In genomic region chr22:50482107-50483074, GRCh38 we compare ENCODE assay signal across 9 cellular contexts. TPM values are rescaled to one million over a fixed set of nuclear protein-coding genes. Genes with fewer than 3 reads are reported as not detected.
A peak's percentile ranks its signal among the peaks of the same experiment; 100 is the strongest.
DNase-seq lines count a peak whose midpoint lies in the region; ATAC-seq and TF ChIP-seq lines count a peak whose summit lies in the region.
"Had no signal": no experiment of that assay in that cellular context is flagged by ENCODE, and none has a peak within 500 bp of the region (broad histone marks: within the 10 kb centered on the region; RNA-seq: fewer than 3 reads in every experiment).

No MANE protein-coding gene starts in this region.

- WGBS in GM23248 (ENCODE audit: low coverage in 1 of 2, low lambda C conversion rate in 2 of 2, missing lambda C conversion rate in 2 of 2), 2 experiments = 55 to 59% methylated on average over 33 to 34 of the region's 35 CpGs

- H3K9ac ChIP-seq in GM23248 = peak overlapping the region; percentile 83
- no peak overlapping the region for H3K9ac ChIP-seq in fibroblast of lung (ENCODE audit: insufficient read depth, low read length)

- no peak for TF ChIP-seq CTCF in RWPE2 (IDR thresholded peaks at IDR 0.05; ENCODE audit: poor library complexity, severe bottlenecking)
- no peak for TF ChIP-seq CTCF in fibroblast of lung (conservative IDR thresholded peaks at IDR 0.05 in 1 of 2, IDR thresholded peaks at IDR 0.05 in 1 of 2; ENCODE audit: low read depth in 1 of 2, low read length in 2 of 2)
- no peak for TF ChIP-seq CTCF in ascending aorta (IDR thresholded peaks at IDR 0.05)

- H3K79me2 ChIP-seq in GM23248 (ENCODE audit: insufficient read depth) (peaks cover 4% of the 10 kb centered on the region; the same call in 1 of the 2 replicates), fibroblast of lung (ENCODE audit: control insufficient read depth, insufficient read depth, low read length) (no peaks in the 10 kb centered on the region)

- H3K9me3 ChIP-seq in GM23248 (ENCODE audit: low read depth) (no peaks in the 10 kb centered on the region), RWPE2 (ENCODE audit: severe bottlenecking) (no peaks in the 10 kb centered on the region), fibroblast of lung (ENCODE audit: control insufficient read depth, insufficient read depth, low read depth, low read length) (no peaks in the 10 kb centered on the region), ascending aorta (no peaks in the 10 kb centered on the region)

- H3K4me3 ChIP-seq in GM23248 (peak overlapping the region; percentile 84), RWPE2 (ENCODE audit: severe bottlenecking) (peak overlapping the region; percentile 75), fibroblast of lung (replicated peaks in 1 of 4; ENCODE audit: control extremely low read depth in 1 of 4, insufficient read depth in 1 of 4, low read depth in 3 of 4, low read length in 4 of 4) (peak overlapping the region in 3 of 4 experiments; percentile 17 to 70 (median 60)), skeletal muscle cell (ENCODE audit: low read depth, low read length) (peak overlapping the region; percentile 65), ascending aorta (peak overlapping the region in 1 of 2 donors; percentile 58)

- no peaks in the 10 kb centered on the region for H3F3A ChIP-seq in GM23248 (ENCODE audit: insufficient read depth)

- H3K27me3 ChIP-seq in GM23248 (replicated peaks; ENCODE audit: insufficient read depth) (no peaks in the 10 kb centered on the region), RWPE2 (ENCODE audit: insufficient read depth, poor library complexity, severe bottlenecking) (peaks cover 6% of the 10 kb centered on the region), fibroblast of lung (ENCODE audit: control insufficient read depth, insufficient read depth, low read length) (peaks cover 32% of the 10 kb centered on the region), ascending aorta (peaks cover 20% of the 10 kb centered on the region)

- H2AFZ ChIP-seq in GM23248 (peak overlapping the region; percentile 72), fibroblast of lung (ENCODE audit: low read length) (no peak overlapping the region)

- ATAC-seq in RWPE2 (ENCODE audit: low read depth) (0 out of 3 replicates have a peak, but pooled peaks have one; percentile 2), HG02981 (IDR thresholded peaks at IDR 0.05; ENCODE audit: unreplicated experiment) (no peak), GM19467 (IDR thresholded peaks at IDR 0.05; ENCODE audit: unreplicated experiment) (no peak)

- H3K4me1 ChIP-seq in GM23248 (ENCODE audit: insufficient read depth) (0 out of 2 replicates have a peak, but pooled peaks cover 3% of the 10 kb centered on the region), RWPE2 (ENCODE audit: insufficient read depth, poor library complexity, severe bottlenecking) (peaks cover 3% of the 10 kb centered on the region), fibroblast of lung (ENCODE audit: control insufficient read depth, extremely low read depth, insufficient read depth, low read length) (no peaks in the 10 kb centered on the region), ascending aorta (peaks cover 0 to 3% of the 10 kb centered on the region in 2 donors)

- H3K36me3 ChIP-seq in GM23248 (ENCODE audit: low read depth) (no peaks in the 10 kb centered on the region), RWPE2 (ENCODE audit: low read depth) (no peaks in the 10 kb centered on the region), fibroblast of lung (ENCODE audit: control insufficient read depth, insufficient read depth, low read length) (no peaks in the 10 kb centered on the region), ascending aorta (no peaks in the 10 kb centered on the region)

- H4K20me1 ChIP-seq in GM23248 (ENCODE audit: insufficient read depth) = no peaks in the 10 kb centered on the region
- H4K20me1 ChIP-seq in fibroblast of lung (ENCODE audit: control insufficient read depth, extremely low read depth, insufficient read depth, low read length) = no peaks in the 10 kb centered on the region

- DNase-seq in GM23248 (no peak), RWPE2 (ENCODE audit: low spot score) (no peak), fibroblast of lung (ENCODE audit: low read depth in 2 of 2) (no peak), skeletal muscle cell (ENCODE audit: low read depth) (no peak), ascending aorta (ENCODE audit: low spot score in 2 of 2) (no peak), NCI-H1436 (lab: John Stamatoyannopoulos, UW) (no peak)
- DNase-seq: cerebellar nuclear complex had no signal

- intact Hi-C loops in ascending aorta (cut with DNase I) = no loop called here

- in situ Hi-C loops in GM23248 (cut with MboI) = no loop called here

- no peak overlapping the region for H3K27ac ChIP-seq in GM23248
- H3K27ac ChIP-seq in RWPE2 (ENCODE audit: poor library complexity, severe bottlenecking) = no peak overlapping the region
- no peak overlapping the region for H3K27ac ChIP-seq in fibroblast of lung (ENCODE audit: insufficient read depth, low read length)
- H3K27ac ChIP-seq in ascending aorta = no peak overlapping the region

- H3K4me2 ChIP-seq in GM23248 (ENCODE audit: unreplicated experiment) = peak overlapping the region; percentile 80
- peak overlapping the region; percentile 25 for H3K4me2 ChIP-seq in fibroblast of lung (ENCODE audit: extremely low read depth, insufficient read depth, low read length)

- no peaks in the 10 kb centered on the region for H3K9me2 ChIP-seq in GM23248 (ENCODE audit: insufficient read depth)

RNA-seq across cellular contexts. Expression of gene ADM2, which starts 1.0 kb away (rescaled TPM):
- total RNA-seq in GM23248 (2014; rRNA removed; shearing (Covaris generic)) = 11.4 and 15.2 TPM in 2 replicates
- 11.6 and 14.0 TPM in 2 replicates for polyA plus RNA-seq in GM23248 (2016; fragmentation: Nextera tagmentation; extraction: Ambion mirVana)
- 2.8 and 5.8 TPM in 2 replicates for total RNA-seq in fibroblast of lung
- polyA plus RNA-seq in fibroblast of lung = 0.67 and 0.73 TPM in 2 replicates
- 1.5 and 2.0 TPM in 2 replicates for polyA plus RNA-seq in fibroblast of lung (2012)
- polyA minus RNA-seq in fibroblast of lung (ENCODE audit: low replicate concordance) = 0.59 and 1.2 TPM in 2 replicates
- total RNA-seq in ascending aorta = not detected

RNA-seq across cellular contexts. Expression of gene MIOX, which starts 4.3 kb away (rescaled TPM):
- not detected in 2 replicates for total RNA-seq in GM23248 (2014; rRNA removed; shearing (Covaris generic))
- 0.16 TPM in 1 of 2 replicates, not detected in the other for polyA plus RNA-seq in GM23248 (2016; fragmentation: Nextera tagmentation; extraction: Ambion mirVana)
- total RNA-seq in fibroblast of lung = under 0.01 and 0.17 TPM in 2 replicates
- 0.06 TPM in 1 of 2 replicates, not detected in the other for polyA plus RNA-seq in fibroblast of lung
- polyA plus RNA-seq in fibroblast of lung (2012) = not detected in 2 replicates
- not detected in 2 replicates for polyA minus RNA-seq in fibroblast of lung (ENCODE audit: low replicate concordance)
- total RNA-seq in ascending aorta = not detected

RNA-seq across cellular contexts. Expression of gene SBF1, which starts 7.6 kb away (rescaled TPM):
- total RNA-seq in GM23248 (2014; rRNA removed; shearing (Covaris generic)) = 92.0 and 93.5 TPM in 2 replicates
- polyA plus RNA-seq in GM23248 (2016; fragmentation: Nextera tagmentation; extraction: Ambion mirVana) = 25.2 and 27.6 TPM in 2 replicates
- 69.1 and 75.8 TPM in 2 replicates for total RNA-seq in fibroblast of lung
- polyA plus RNA-seq in fibroblast of lung = 13.5 and 18.7 TPM in 2 replicates
- 33.2 and 49.9 TPM in 2 replicates for polyA plus RNA-seq in fibroblast of lung (2012)
- polyA minus RNA-seq in fibroblast of lung (ENCODE audit: low replicate concordance) = 118 and 132 TPM in 2 replicates
- total RNA-seq in ascending aorta = 98.8 TPM

RNA-seq across cellular contexts. Expression of gene LMF2, which starts 25.1 kb away (rescaled TPM):
- total RNA-seq in GM23248 (2014; rRNA removed; shearing (Covaris generic)) = 95.0 and 124 TPM in 2 replicates
- polyA plus RNA-seq in GM23248 (2016; fragmentation: Nextera tagmentation; extraction: Ambion mirVana) (101 and 106 TPM in 2 replicates), fibroblast of lung (25.2 and 25.8 TPM in 2 replicates)
- total RNA-seq in fibroblast of lung (25.9 and 37.8 TPM in 2 replicates), ascending aorta (119 TPM)
- polyA plus RNA-seq in fibroblast of lung (2012) = 55.5 and 73.7 TPM in 2 replicates
- polyA minus RNA-seq in fibroblast of lung (ENCODE audit: low replicate concordance) = 55.5 and 70.9 TPM in 2 replicates

RNA-seq across cellular contexts. Expression of gene NCAPH2, which starts 25.6 kb away (rescaled TPM):
- total RNA-seq in GM23248 (2014; rRNA removed; shearing (Covaris generic)) = 33.8 and 61.0 TPM in 2 replicates
- polyA plus RNA-seq in GM23248 (2016; fragmentation: Nextera tagmentation; extraction: Ambion mirVana) (27.7 and 28.6 TPM in 2 replicates), fibroblast of lung (12.0 and 23.1 TPM in 2 replicates)
- total RNA-seq in fibroblast of lung (18.3 and 20.0 TPM in 2 replicates), ascending aorta (41.7 TPM)
- 18.8 and 45.4 TPM in 2 replicates for polyA plus RNA-seq in fibroblast of lung (2012)
- polyA minus RNA-seq in fibroblast of lung (ENCODE audit: low replicate concordance) = 32.4 and 47.7 TPM in 2 replicates
